ENCODE assay signal across 17 cellular contexts in the genomic region with DNA sequence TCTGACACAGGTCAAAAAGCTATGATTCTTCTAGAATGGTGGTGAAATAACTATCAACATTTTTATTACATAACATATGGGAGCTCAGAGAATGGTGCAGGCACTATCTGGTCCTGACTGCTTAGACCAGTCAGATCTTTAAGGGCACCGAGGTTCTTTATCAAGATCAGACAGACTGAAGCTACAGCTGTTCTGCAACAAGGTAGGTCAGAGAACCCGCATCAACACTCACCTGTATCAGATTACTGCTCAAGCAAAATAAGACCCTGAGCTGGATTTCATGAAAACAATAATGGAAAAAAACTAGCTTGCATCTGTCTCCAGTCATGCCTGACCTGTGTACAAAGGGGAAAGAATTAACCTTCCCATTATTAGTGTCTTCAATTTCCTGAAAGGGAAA.
"Had no signal": no experiment of that assay in that cellular context is flagged by ENCODE, and none has a peak within 500 bp of the region (broad histone marks: within the 10 kb centered on the region; RNA-seq: fewer than 3 reads in every experiment).

No MANE protein-coding gene starts in this region.

- H3K36me3 ChIP-seq: ascending aorta, esophagus squamous epithelium, left ventricle myocardium inferior had no signal

- H3K4me3 ChIP-seq: ascending aorta, esophagus squamous epithelium, left ventricle myocardium inferior, psoas muscle had no signal

- H3K4me3 Mint-ChIP-seq: activated CD4-positive, alpha-beta memory T cell treated with anti-CD3 and anti-CD28 coated beads for 36 hours; activated naive CD8-positive, alpha-beta T cell treated with anti-CD3 and anti-CD28 coated beads, Interleukin-2, amount 50 U/mL, for 24 hours; activated T-helper 1 cell treated with anti-CD3 and anti-CD28 coated beads, Interleukin-12 subunit alpha, Interleukin-12 subunit beta, Interleukin-2, Interleukin-4 antibody, amounts not matched to agents 30 ng/mL and 10 ng/mL and 1 ng/mL, durations not matched to agents 14 hours and 24 hours and 36 hours; memory B cell; natural killer cell; type B pancreatic cell had no signal

- ATAC-seq: activated naive CD8-positive, alpha-beta T cell treated with anti-CD3 and anti-CD28 coated beads, Interleukin-2, amount 50 U/mL, for 24 hours; foreskin keratinocyte; natural killer cell; psoas muscle; sciatic nerve had no signal

- H3K27me3 ChIP-seq: ascending aorta, esophagus squamous epithelium, foreskin keratinocyte had no signal

- DNase-seq: activated CD4-positive, alpha-beta memory T cell treated with anti-CD3 and anti-CD28 coated beads for 36 hours; activated CD4-positive, alpha-beta T cell treated with anti-CD3 and anti-CD28 coated beads for 1 hour; activated CD8-positive, alpha-beta memory T cell treated with anti-CD3 and anti-CD28 coated beads, Interleukin-2, amount 50 U/mL, for 48 hours; activated naive CD4-positive, alpha-beta T cell treated with Interleukin-2 at 50 U/mL for 16 hours; activated naive CD8-positive, alpha-beta T cell treated with anti-CD3 and anti-CD28 coated beads, Interleukin-2, amount 50 U/mL, for 24 hours; esophagus squamous epithelium; foreskin keratinocyte; left ventricle myocardium inferior; natural killer cell; nucleus accumbens; psoas muscle; stimulated activated naive CD4-positive, alpha-beta T cell had no signal

- H3K9me3 ChIP-seq: ascending aorta, esophagus squamous epithelium, psoas muscle had no signal

- H3K27ac ChIP-seq: ascending aorta, esophagus squamous epithelium, foreskin keratinocyte, left ventricle myocardium inferior, psoas muscle had no signal

- H3K27me3 Mint-ChIP-seq: activated CD4-positive, alpha-beta memory T cell treated with anti-CD3 and anti-CD28 coated beads for 36 hours; activated naive CD8-positive, alpha-beta T cell treated with anti-CD3 and anti-CD28 coated beads, Interleukin-2, amount 50 U/mL, for 24 hours; memory B cell; type B pancreatic cell had no signal

- H3K36me3 Mint-ChIP-seq: activated CD4-positive, alpha-beta memory T cell treated with anti-CD3 and anti-CD28 coated beads for 36 hours; memory B cell; natural killer cell; type B pancreatic cell had no signal

- H3K4me1 Mint-ChIP-seq: activated naive CD8-positive, alpha-beta T cell treated with anti-CD3 and anti-CD28 coated beads, Interleukin-2, amount 50 U/mL, for 24 hours; memory B cell; natural killer cell had no signal

- H3K27ac Mint-ChIP-seq: activated CD4-positive, alpha-beta memory T cell treated with anti-CD3 and anti-CD28 coated beads for 36 hours; activated naive CD8-positive, alpha-beta T cell treated with anti-CD3 and anti-CD28 coated beads, Interleukin-2, amount 50 U/mL, for 24 hours; activated T-helper 1 cell treated with anti-CD3 and anti-CD28 coated beads, Interleukin-12 subunit alpha, Interleukin-12 subunit beta, Interleukin-2, Interleukin-4 antibody, amounts not matched to agents 30 ng/mL and 10 ng/mL and 1 ng/mL, durations not matched to agents 14 hours and 24 hours and 36 hours; memory B cell; natural killer cell; type B pancreatic cell had no signal

- H3K9me3 Mint-ChIP-seq: activated T-helper 1 cell treated with anti-CD3 and anti-CD28 coated beads, Interleukin-12 subunit alpha, Interleukin-12 subunit beta, Interleukin-2, Interleukin-4 antibody, amounts not matched to agents 30 ng/mL and 10 ng/mL and 1 ng/mL, durations not matched to agents 14 hours and 24 hours and 36 hours; type B pancreatic cell had no signal

- H3K4me1 ChIP-seq: ascending aorta, esophagus squamous epithelium, foreskin keratinocyte, left ventricle myocardium inferior, psoas muscle had no signal
